ENCODE assay signal across 18 cellular contexts in genomic region chr16:31764103-31764502, GRCh38.
DNase-seq lines count a peak whose midpoint lies in the region; ATAC-seq, FAIRE-seq and TF ChIP-seq lines count a peak whose summit lies in the region.
"Had no signal": no experiment of that assay in that cellular context is flagged by ENCODE, and none has a peak within 500 bp of the region (broad histone marks: within the 10 kb centered on the region; RNA-seq: fewer than 3 reads in every experiment).

No MANE protein-coding gene starts in this region.

- H2AK9ac ChIP-seq in IMR-90 (replicated peaks; ENCODE audit: low read depth, low read length, poor library complexity) = no peak overlapping the region

- FAIRE-seq in kidney (lab: Jason Lieb, UNC) = no peak
- FAIRE-seq: GM12892, H1 had no signal

- no peak overlapping the region for H2BK20ac ChIP-seq in IMR-90 (ENCODE audit: low read depth, low read length)

- TF ChIP-seq RAD21 in IMR-90 (IDR thresholded peaks at IDR 0.05; ENCODE audit: low read length) = no peak

- no peak overlapping the region for H3K14ac ChIP-seq in IMR-90 (replicated peaks; ENCODE audit: low read depth, low read length)

- H2BK15ac ChIP-seq in IMR-90 (ENCODE audit: low read depth, low read length) = no peak overlapping the region

- H2BK120ac ChIP-seq in IMR-90 (ENCODE audit: low read depth, low read length) = no peak overlapping the region

- TF ChIP-seq CTCF in IMR-90 (conservative IDR thresholded peaks at IDR 0.05; ENCODE audit: low read depth, low read length) = no peak
- no peak for TF ChIP-seq CTCF in kidney (IDR thresholded peaks at IDR 0.05; ENCODE audit: borderline replicate concordance, extremely low read depth, insufficient read depth)

- H2BK5ac ChIP-seq in IMR-90 (ENCODE audit: low read depth, low read length, poor library complexity, severe bottlenecking) = no peak overlapping the region

- TF ChIP-seq POLR2A in IMR-90 (IDR thresholded peaks at IDR 0.05; ENCODE audit: low read depth, low read length) = no peak

- H3K4me3 ChIP-seq in IMR-90 (ENCODE audit: insufficient read depth, low read depth, low read length) (no peak overlapping the region), adipocyte (ENCODE audit: low read length) (peak overlapping the region; percentile 76), kidney (ENCODE audit: low read length in 2 of 2) (peak overlapping the region; percentile 13 to 18), subcutaneous abdominal adipose tissue (ENCODE audit: low read depth in 1 of 5, low read length in 5 of 5) (peak overlapping the region; percentile 4 to 55 (median 50))
- H3K4me3 ChIP-seq: GM23248 had no signal

- no TSS peak for BruUV-seq in IMR-90 (replicated peaks; lab: Mats Ljungman, UMichigan)

- H3K56ac ChIP-seq in IMR-90 (ENCODE audit: extremely low read depth, insufficient read depth, low read length) = no peak overlapping the region

- peaks cover 38% of the 10 kb centered on the region for H3K9me3 ChIP-seq in IMR-90 (ENCODE audit: control insufficient read depth, insufficient read depth, low read length)
- H3K9me3 ChIP-seq in adipocyte (ENCODE audit: control insufficient read depth, low read length) = peaks cover 90% of the 10 kb centered on the region
- H3K9me3 ChIP-seq in kidney (ENCODE audit: control insufficient read depth in 1 of 2, low read length in 2 of 2) = peaks cover 59 to 74% of the 10 kb centered on the region in 2 donors
- H3K9me3 ChIP-seq in subcutaneous abdominal adipose tissue (ENCODE audit: control insufficient read depth in 5 of 5, low read length in 5 of 5) = peaks cover 55 to 82% (median 71%) of the 10 kb centered on the region in 5 donors

- H3K9ac ChIP-seq in IMR-90 (ENCODE audit: low read depth, low read length) (no peak overlapping the region), adipocyte (ENCODE audit: low read length) (no peak overlapping the region), kidney (ENCODE audit: low read length in 2 of 2) (no peak overlapping the region), subcutaneous abdominal adipose tissue (ENCODE audit: low read length in 5 of 5) (no peak overlapping the region)
- H3K9ac ChIP-seq: GM23248 had no signal

- H2AK5ac ChIP-seq in IMR-90 (ENCODE audit: low read depth, low read length) = no peak overlapping the region

- H2AFZ ChIP-seq in IMR-90 (replicated peaks; ENCODE audit: low read length, poor library complexity) = no peak overlapping the region
- H2AFZ ChIP-seq: GM23248 had no signal

- POLR2A ChIA-PET in IMR-90 (lab: Charles Lee; ENCODE audit: unreplicated experiment) = no interaction called here

- H3K4me1 ChIP-seq in IMR-90 (ENCODE audit: control insufficient read depth, insufficient read depth, low read length) = no peaks in the 10 kb centered on the region
- no peaks in the 10 kb centered on the region for H3K4me1 ChIP-seq in adipocyte (ENCODE audit: control insufficient read depth, insufficient read depth, low read length)
- no peaks in the 10 kb centered on the region for H3K4me1 ChIP-seq in kidney (ENCODE audit: control insufficient read depth in 1 of 2, insufficient read depth in 1 of 2, low read depth in 1 of 2, low read length in 2 of 2)
- H3K4me1 ChIP-seq in subcutaneous abdominal adipose tissue (ENCODE audit: control insufficient read depth in 5 of 5, insufficient read depth in 5 of 5, low read length in 5 of 5) = no peaks in the 10 kb centered on the region

- H3K9me1 ChIP-seq in IMR-90 (ENCODE audit: insufficient read depth, low read length) = no peaks in the 10 kb centered on the region

- no peaks in the 10 kb centered on the region for H4K20me1 ChIP-seq in IMR-90 (ENCODE audit: insufficient read depth, low read length)

- no peak overlapping the region for H4K5ac ChIP-seq in IMR-90 (ENCODE audit: low read depth, low read length)

- in situ Hi-C loops in IMR-90 (cut with MboI; ENCODE audit: low sequenced_read_pairs) = loop anchor here (10.0 kb wide), 1 partner anchor 59 kb away; no protein-coding TSS in a partner anchor

- no CpG with 5 or more reads among the region's 2 CpGs for WGBS in IMR-90 (ENCODE audit: extremely low coverage in 2 of 2, insufficient read length in 1 of 2), 2 experiments

- CTCF ChIA-PET in IMR-90 (lab: Yijun Ruan, JAX) = no interaction called here

- dilution Hi-C loops in IMR-90 (cut with HindIII; ENCODE audit: low sequenced_read_pairs, unreplicated experiment) = no loop called here

- no peaks in the 10 kb centered on the region for H3K79me1 ChIP-seq in IMR-90 (ENCODE audit: low read depth in 1 of 2, low read length in 2 of 2)

- no peak overlapping the region for H3K27ac ChIP-seq in IMR-90 (ENCODE audit: insufficient read depth, low read length)
- no peak overlapping the region for H3K27ac ChIP-seq in kidney (ENCODE audit: low read depth in 2 of 2, low read length in 2 of 2)
- no peak overlapping the region for H3K27ac ChIP-seq in subcutaneous abdominal adipose tissue (ENCODE audit: low read depth, low read length)
- H3K27ac ChIP-seq: GM23248 had no signal

- no peak overlapping the region for H4K8ac ChIP-seq in IMR-90 (ENCODE audit: low read depth in 2 of 2, low read length in 2 of 2)

- H3K23ac ChIP-seq in IMR-90 (ENCODE audit: low read depth, low read length) = no peak overlapping the region

- H3K27me3 ChIP-seq in IMR-90 (ENCODE audit: control insufficient read depth, insufficient read depth, low read length) = no peaks in the 10 kb centered on the region
- no peaks in the 10 kb centered on the region for H3K27me3 ChIP-seq in adipocyte (replicated peaks; ENCODE audit: control insufficient read depth, insufficient read depth, low read length)
- H3K27me3 ChIP-seq in subcutaneous abdominal adipose tissue (ENCODE audit: control insufficient read depth in 5 of 5, insufficient read depth in 4 of 5, low read length in 5 of 5) = no peaks in the 10 kb centered on the region

- H3K36me3 ChIP-seq in IMR-90 (ENCODE audit: control insufficient read depth, insufficient read depth, low read length) (no peaks in the 10 kb centered on the region), adipocyte (ENCODE audit: control insufficient read depth, insufficient read depth, low read length, severe bottlenecking) (peaks cover 50% of the 10 kb centered on the region), kidney (ENCODE audit: control insufficient read depth in 1 of 2, insufficient read depth in 2 of 2, low read length in 2 of 2) (peaks cover 3 to 5% of the 10 kb centered on the region in 2 donors), subcutaneous abdominal adipose tissue (ENCODE audit: control insufficient read depth in 5 of 5, insufficient read depth in 5 of 5, low read length in 5 of 5) (peaks cover 0 to 17% (median 4%) of the 10 kb centered on the region in 5 donors)

- H4K91ac ChIP-seq in IMR-90 (ENCODE audit: insufficient read depth, low read depth, low read length) = no peak overlapping the region

- ATAC-seq in IMR-90 (ENCODE audit: low read depth) = no peak
- no peak for ATAC-seq in GM21390 (IDR thresholded peaks at IDR 0.05; ENCODE audit: unreplicated experiment)

- H3K4ac ChIP-seq in IMR-90 (ENCODE audit: low read depth, low read length) = no peak overlapping the region

- intact Hi-C loops in IMR-90 (cut with micrococcal nuclease) (no loop called here), kidney (cut with DNase I) (no loop called here)

- H3K4me2 ChIP-seq in IMR-90 (ENCODE audit: low read depth, low read length) = no peak overlapping the region

- DNase-seq in IMR-90 = no peak
- no peak for DNase-seq in adipocyte (ENCODE audit: low read depth)
- no peak for DNase-seq in kidney
- DNase-seq in NCI-H2029 treated with DMSO at 0.1 percent for 48 hours (lab: John Stamatoyannopoulos, UW) = no peak
- DNase-seq in GDM1 (lab: John Stamatoyannopoulos, UW) = no peak
- DNase-seq: C1 segment of cervical spinal cord; Calu3; CD4-positive, alpha-beta memory T cell; COR-L47; DMS53; DMS79 treated with DMSO at 0.1 percent for 48 hours; GM23248; H7; HCEC 1CT had no signal

- no peak overlapping the region for H3K18ac ChIP-seq in IMR-90 (ENCODE audit: low read depth, low read length)

TF ChIP-seq in IMR-90, 13 proteins besides CTCF, POLR2A, EP300 and RAD21:
- no peak for TF ChIP-seq ELK1 (IDR thresholded peaks at IDR 0.05; ENCODE audit: borderline replicate concordance, low read depth, low read length)
- peak; percentile 57 for TF ChIP-seq CEBPB (IDR thresholded peaks at IDR 0.05; ENCODE audit: low read depth, low read length)
